8 cellular contexts compared by ENCODE assay signal in genomic region chr16:27268376-27269299, GRCh38. TPM values are rescaled to one million over a fixed set of nuclear protein-coding genes. Genes with fewer than 3 reads are reported as not detected.
DNase-seq lines count a peak whose midpoint lies in the region; ATAC-seq and TF ChIP-seq lines count a peak whose summit lies in the region.

Gene NSMCE1 (minus strand): TSS chr16:27268772. CDS start chr16:27257570, 11,202 bp downstream.

- H3K4me3 ChIP-seq in GM23248 (peak within 1 kb of the TSS; percentile 96), fibroblast of pulmonary artery (replicated peaks; ENCODE audit: low read depth, low read length) (peak within 1 kb of the TSS; percentile 85)

- H3K27ac ChIP-seq in GM23248 = peak within 1 kb of the TSS; percentile 47; the same call in 1 of the 2 replicates

- peak within 1 kb of the TSS; percentile 99 for H3K4me2 ChIP-seq in GM23248 (ENCODE audit: unreplicated experiment)

- peak within 1 kb of the TSS; percentile 90 for H3K4me3 Mint-ChIP-seq in natural killer cell treated with Interleukin-12 subunit alpha and Interleukin-12 subunit beta and Interleukin-15 and Interleukin-18, amount 100 ng/mL, for 72 hours

- peak; percentile 16 for TF ChIP-seq CTCF in fibroblast of pulmonary artery (IDR thresholded peaks at IDR 0.05; ENCODE audit: low read length, missing control alignments)

- peak within 1 kb of the TSS; percentile 90 to 98 for H3K27ac Mint-ChIP-seq in natural killer cell treated with Interleukin-12 subunit alpha and Interleukin-12 subunit beta and Interleukin-15 and Interleukin-18, amount 100 ng/mL, for 72 hours

- no peaks in the 10 kb centered on the region for H4K20me1 ChIP-seq in GM23248 (ENCODE audit: insufficient read depth)

- peak; percentile 100 for ATAC-seq in natural killer cell treated with Interleukin-12 subunit alpha and Interleukin-12 subunit beta and Interleukin-15 and Interleukin-18, amount 100 ng/mL, for 72 hours
- ATAC-seq in stimulated activated naive CD8-positive, alpha-beta T cell treated with anti-CD3 and anti-CD28 coated beads, Interleukin-15, Interleukin-2, amounts not matched to agents 100 U/mL and 50 U/mL, for 24 hours = peak; percentile 94

- no peaks in the 10 kb centered on the region for H3K27me3 ChIP-seq in GM23248 (replicated peaks; ENCODE audit: insufficient read depth)

- H3K4me1 Mint-ChIP-seq in natural killer cell treated with Interleukin-12 subunit alpha and Interleukin-12 subunit beta and Interleukin-15 and Interleukin-18, amount 100 ng/mL, for 72 hours (ENCODE audit: low read depth in 2 of 2) = peaks cover 28 to 31% of the 10 kb centered on the region in 2 donors

- peak within 1 kb of the TSS; percentile 94 for H3K9ac ChIP-seq in GM23248

- H3K36me3 Mint-ChIP-seq in natural killer cell treated with Interleukin-12 subunit alpha and Interleukin-12 subunit beta and Interleukin-15 and Interleukin-18, amount 100 ng/mL, for 72 hours = no peaks in the 10 kb centered on the region

- 7 to 8% methylated on average over 58 of the region's 58 CpGs for WGBS in GM23248 (ENCODE audit: low coverage in 1 of 2, low lambda C conversion rate in 2 of 2, missing lambda C conversion rate in 2 of 2), 2 experiments

- peaks cover 18% of the 10 kb centered on the region for H3F3A ChIP-seq in GM23248 (ENCODE audit: insufficient read depth)

- H2AFZ ChIP-seq in GM23248 = peak within 1 kb of the TSS; percentile 95

- H3K4me1 ChIP-seq in GM23248 (ENCODE audit: insufficient read depth) = peaks cover 26% of the 10 kb centered on the region

- H3K27me3 Mint-ChIP-seq in natural killer cell treated with Interleukin-12 subunit alpha and Interleukin-12 subunit beta and Interleukin-15 and Interleukin-18, amount 100 ng/mL, for 72 hours = no peaks in the 10 kb centered on the region

- in situ Hi-C loops in GM23248 (cut with MboI) = no loop called here

- peak; percentile 95 for DNase-seq in EH (ENCODE audit: low read depth)
- DNase-seq in GM23248 = peak; percentile 97
- DNase-seq in LHCN-M2 (ENCODE audit: low read depth) = peak; percentile 92
- peak; percentile 99 for DNase-seq in RPMI8226
- DNase-seq in activated T-helper 9 cell treated with anti-CD3 and anti-CD28 coated beads, Interleukin-2, amount 50 U/mL, for 16 hours (ENCODE audit: low read depth) = peak; percentile 94
- peak; percentile 97 for DNase-seq in fibroblast of pulmonary artery (ENCODE audit: low read depth)
- peak; percentile 97 for DNase-seq in natural killer cell treated with Interleukin-12 subunit alpha and Interleukin-12 subunit beta and Interleukin-15 and Interleukin-18, amount 100 ng/mL, for 72 hours (ENCODE audit: low spot score)
- peak; percentile 99 for DNase-seq in stimulated activated naive CD8-positive, alpha-beta T cell treated with anti-CD3 and anti-CD28 coated beads, Interleukin-15, Interleukin-2, amounts not matched to agents 100 U/mL and 50 U/mL, for 24 hours

- no peaks in the 10 kb centered on the region for H3K9me3 ChIP-seq in GM23248 (ENCODE audit: low read depth)

- no peaks in the 10 kb centered on the region for H3K9me2 ChIP-seq in GM23248 (ENCODE audit: insufficient read depth)

- H3K9me3 Mint-ChIP-seq in natural killer cell treated with Interleukin-12 subunit alpha and Interleukin-12 subunit beta and Interleukin-15 and Interleukin-18, amount 100 ng/mL, for 72 hours = no peaks in the 10 kb centered on the region

- no peaks in the 10 kb centered on the region for H3K36me3 ChIP-seq in GM23248 (ENCODE audit: low read depth)

- H3K79me2 ChIP-seq in GM23248 (ENCODE audit: insufficient read depth) = peaks cover 22% of the 10 kb centered on the region

RNA-seq across cellular contexts. Expression of gene NSMCE1, which starts in this region (rescaled TPM):
- total RNA-seq in GM23248 (2014; rRNA removed; shearing (Covaris generic)) = 45.3 and 69.3 TPM in 2 replicates
- 99.3 and 107 TPM in 2 replicates for polyA plus RNA-seq in GM23248 (2016; fragmentation: Nextera tagmentation; extraction: Ambion mirVana)
- total RNA-seq in LHCN-M2 (2014; rRNA removed) = 50.1 and 62.7 TPM in 2 replicates
- polyA plus RNA-seq in LHCN-M2 (2012) = 103 TPM
- 10 to 100 TPM; 37.7 to 50.4 TPM for total RNA-seq in natural killer cell treated with Interleukin-12 subunit alpha and Interleukin-12 subunit beta and Interleukin-15 and Interleukin-18, amount 100 ng/mL, for 72 hours

Comparison
In these comparisons a context has a peak if more than half of its experiments do, and no peak if none do; other contexts are left out.
1. Peak in every context shown above with its lines: DNase-seq, ATAC-seq, H3K4me3 ChIP-seq and H3K27ac ChIP-seq.